ENCODE assay signal across 16 cellular contexts in the genomic region with DNA sequence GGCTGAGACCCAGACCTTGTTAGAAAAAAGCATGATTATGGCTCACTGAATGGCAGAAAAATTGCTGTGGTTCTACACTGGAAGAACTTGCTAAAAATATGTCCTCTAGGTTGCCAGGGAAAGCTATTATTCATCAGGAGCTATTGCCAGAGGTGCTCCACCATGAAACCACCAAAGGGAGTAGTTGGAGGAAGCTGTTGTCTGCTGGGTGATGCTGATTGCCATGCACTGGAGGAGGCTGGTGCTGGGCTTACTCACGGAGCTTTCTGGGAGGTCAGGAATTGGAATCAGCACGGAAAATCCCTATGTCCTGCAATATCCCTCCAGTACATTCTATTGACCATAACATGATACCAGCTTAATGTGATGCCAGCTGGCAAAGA.
"Had no signal": no experiment of that assay in that cellular context is flagged by ENCODE, and none has a peak within 500 bp of the region (broad histone marks: within the 10 kb centered on the region; RNA-seq: fewer than 3 reads in every experiment).

No MANE protein-coding gene starts in this region.

- H3K27ac ChIP-seq: coronary artery, spleen, VCaP had no signal

- H3K4me1 ChIP-seq: spleen had no signal

- H3K36me3 ChIP-seq: spleen had no signal

- H3K4me3 ChIP-seq: coronary artery, spleen had no signal

- DNase-seq: activated CD4-positive, CD25-positive, alpha-beta regulatory T cell treated with anti-CD3 and anti-CD28 coated beads, Interleukin-2, amount 50 U/mL, for 72 hours; activated gamma-delta T cell treated with Interleukin-2 at 50 U/mL for 16 hours; activated T-cell treated with anti-CD3 and anti-CD28 coated beads, Interleukin-2, amount 50 U/mL, for 1 hour; aorta; cerebellar nuclear complex; foreskin fibroblast; left ventricle myocardium superior; nephron progenitor cell; nucleus accumbens; retina; spleen; stimulated activated CD4-positive, alpha-beta T cell treated with anti-CD3 and anti-CD28 coated beads, Interleukin-4, amount 100 ng/mL, for 1 hour; stimulated activated naive CD4-positive, alpha-beta T cell; T-cell had no signal

- ATAC-seq: left ventricle myocardium superior, T-cell had no signal
